ENCODE assay signal across 8 cellular contexts in the genomic region with DNA sequence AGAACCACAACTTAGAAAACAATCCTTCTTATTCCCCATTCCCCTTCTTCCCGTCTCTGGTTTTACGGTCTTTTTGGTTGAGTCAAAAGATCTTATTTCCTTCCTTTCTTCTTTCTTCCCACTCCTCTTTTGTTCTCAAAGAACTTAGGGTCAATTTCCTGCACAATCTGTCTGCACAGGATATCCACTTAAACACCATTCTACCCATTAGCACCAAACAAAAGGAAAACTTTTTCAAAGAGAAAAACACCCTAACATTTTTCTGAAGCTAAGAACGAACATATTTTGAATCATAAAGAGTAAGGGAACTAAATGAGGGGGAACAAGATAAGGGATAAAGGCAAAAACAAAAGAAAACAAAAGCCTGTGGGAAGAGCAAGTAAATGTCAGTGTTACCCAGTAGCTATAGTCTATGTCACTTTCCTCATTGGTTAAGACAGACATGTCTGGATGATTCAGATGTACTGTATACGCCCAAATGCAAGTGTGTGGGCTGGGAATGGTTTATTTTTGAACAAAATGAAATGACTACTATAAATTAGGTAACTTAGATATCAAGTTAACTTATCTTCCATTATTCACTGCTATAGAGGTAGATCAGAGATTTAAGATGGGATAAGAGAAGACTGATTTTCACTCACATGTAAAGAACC. TPM values are rescaled to one million over a fixed set of nuclear protein-coding genes. Genes with fewer than 3 reads are reported as not detected.
DNase-seq lines count a peak whose midpoint lies in the region; ATAC-seq, FAIRE-seq and TF ChIP-seq lines count a peak whose summit lies in the region.

No MANE protein-coding gene starts in this region.

- no peaks in the 10 kb centered on the region for H3K27me3 Mint-ChIP-seq in activated T-helper 17 cell treated with anti-CD3 and anti-CD28 coated beads, Interleukin-2, amount 50 U/mL, for 72 hours
- no peaks in the 10 kb centered on the region for H3K27me3 Mint-ChIP-seq in glutamatergic neuron (ENCODE audit: unreplicated experiment)

- H3K36me3 ChIP-seq in hepatocyte (replicated peaks; ENCODE audit: insufficient read depth, low read depth) = no peaks in the 10 kb centered on the region
- no peaks in the 10 kb centered on the region for H3K36me3 ChIP-seq in stomach

- TF ChIP-seq POLR2A in H54 (IDR thresholded peaks at IDR 0.05; ENCODE audit: low read depth, low read length) (no peak), stomach (IDR thresholded peaks at IDR 0.05) (no peak)

- H3K27ac ChIP-seq in hepatocyte (peak overlapping the region; percentile 75), stomach (peak overlapping the region in 4 of 5 donors; percentile 52 to 60 (median 55))

- no peak for TF ChIP-seq EP300 in stomach (IDR thresholded peaks at IDR 0.05)

- H3K4me1 ChIP-seq in hepatocyte (ENCODE audit: insufficient read depth) (peaks cover 11% of the 10 kb centered on the region), stomach (peaks cover 4 to 32% (median 15%) of the 10 kb centered on the region in 4 donors)

- no peaks in the 10 kb centered on the region for H3K9me3 ChIP-seq in hepatocyte (ENCODE audit: low read depth)
- no peaks in the 10 kb centered on the region for H3K9me3 ChIP-seq in stomach

- H3K4me3 Mint-ChIP-seq in activated T-helper 17 cell treated with anti-CD3 and anti-CD28 coated beads, Interleukin-2, amount 50 U/mL, for 72 hours = peak overlapping the region; percentile 80
- no peak overlapping the region for H3K4me3 Mint-ChIP-seq in glutamatergic neuron (ENCODE audit: unreplicated experiment)

- peak overlapping the region; percentile 23 for H3K4me2 ChIP-seq in hepatocyte

- FAIRE-seq in H54 (lab: Jason Lieb, UNC) = peak; percentile 81

- H2AFZ ChIP-seq in hepatocyte = no peak overlapping the region

- no peaks in the 10 kb centered on the region for H4K20me1 ChIP-seq in hepatocyte (ENCODE audit: insufficient read depth, poor library complexity, severe bottlenecking)

- H3K9me3 Mint-ChIP-seq in activated T-helper 17 cell treated with anti-CD3 and anti-CD28 coated beads, Interleukin-2, amount 50 U/mL, for 72 hours = no peaks in the 10 kb centered on the region
- H3K9me3 Mint-ChIP-seq in glutamatergic neuron (ENCODE audit: unreplicated experiment) = peaks cover 4% of the 10 kb centered on the region

- no peaks in the 10 kb centered on the region for H3K9me2 ChIP-seq in hepatocyte (replicated peaks; ENCODE audit: insufficient read depth)

- H3K4me1 Mint-ChIP-seq in activated T-helper 17 cell treated with anti-CD3 and anti-CD28 coated beads, Interleukin-2, amount 50 U/mL, for 72 hours = peaks cover 16% of the 10 kb centered on the region
- peaks cover 5% of the 10 kb centered on the region for H3K4me1 Mint-ChIP-seq in glutamatergic neuron (ENCODE audit: low read depth, unreplicated experiment)

- TF ChIP-seq CTCF in hepatocyte (IDR thresholded peaks at IDR 0.05; ENCODE audit: poor library complexity) (no peak), stomach (IDR thresholded peaks at IDR 0.05) (no peak), glutamatergic neuron (IDR thresholded peaks at IDR 0.05; ENCODE audit: partially characterized antibody, unreplicated experiment) (no peak)

- H3K36me3 Mint-ChIP-seq in activated T-helper 17 cell treated with anti-CD3 and anti-CD28 coated beads, Interleukin-2, amount 50 U/mL, for 72 hours (ENCODE audit: low read depth) = no peaks in the 10 kb centered on the region
- peaks cover 13% of the 10 kb centered on the region for H3K36me3 Mint-ChIP-seq in glutamatergic neuron (ENCODE audit: unreplicated experiment)

- peak; percentile 96 for ATAC-seq in activated T-helper 17 cell treated with anti-CD3 and anti-CD28 coated beads, Interleukin-2, amount 50 U/mL, for 72 hours (replicated peaks)
- no peak for ATAC-seq in HG02759 (IDR thresholded peaks at IDR 0.05; ENCODE audit: unreplicated experiment)

- H3K27me3 ChIP-seq in hepatocyte (no peaks in the 10 kb centered on the region), stomach (no peaks in the 10 kb centered on the region)

- H3K79me2 ChIP-seq in hepatocyte = peaks cover 59% of the 10 kb centered on the region

- intact Hi-C loops in stomach (cut with DNase I; ENCODE audit: low total_unique reads) = no loop called here

- 69% methylated on average over 4 of the region's 4 CpGs for WGBS in hepatocyte (ENCODE audit: low lambda C conversion rate, missing lambda C conversion rate)
- 68 to 78% (median 72%) methylated on average over 4 of the region's 4 CpGs for WGBS in stomach, 5 donors

- peak; percentile 27 for DNase-seq in 8988T
- DNase-seq in H54 (ENCODE audit: insufficient read length, low spot score) = no peak
- no peak for DNase-seq in hepatocyte (ENCODE audit: low spot score)
- no peak for DNase-seq in stomach
- DNase-seq in superior temporal gyrus (ENCODE audit: extremely low spot score) = no peak
- no peak for DNase-seq in glutamatergic neuron

- H3K27ac Mint-ChIP-seq in activated T-helper 17 cell treated with anti-CD3 and anti-CD28 coated beads, Interleukin-2, amount 50 U/mL, for 72 hours = peak overlapping the region; percentile 85
- no peak overlapping the region for H3K27ac Mint-ChIP-seq in glutamatergic neuron (ENCODE audit: unreplicated experiment)

- H3K4me3 ChIP-seq in hepatocyte (no peak overlapping the region), stomach (peak overlapping the region in 2 of 4 donors; percentile 7 to 24)

RNA-seq across cellular contexts. Expression of a gene that starts 59.8 kb away (rescaled TPM):
- total RNA-seq in activated T-helper 17 cell treated with anti-CD3 and anti-CD28 coated beads, Interleukin-2, amount 50 U/mL, for 72 hours = 10 to 100 TPM; 19.0 to 45.2 TPM
- total RNA-seq in hepatocyte = 20.3 and 20.5 TPM in 2 replicates
- polyA plus RNA-seq in hepatocyte = 21.3 and 24.5 TPM in 2 replicates
- 100 to 1,000 TPM in 1 of 5 donors, 10 to 100 TPM in 3, 1 to 10 TPM in 1; 5.3 to 285 (median 32.1) TPM for total RNA-seq in stomach
- 10 to 100 TPM in 2 of 3 donors, 1 to 10 TPM in 1; 8.2 to 13.3 (median 10.6) TPM for polyA plus RNA-seq in stomach
- 8.2 TPM for total RNA-seq in glutamatergic neuron (ENCODE audit: unreplicated experiment)
